1 cellular context compared by ENCODE assay signal in the genomic region with DNA sequence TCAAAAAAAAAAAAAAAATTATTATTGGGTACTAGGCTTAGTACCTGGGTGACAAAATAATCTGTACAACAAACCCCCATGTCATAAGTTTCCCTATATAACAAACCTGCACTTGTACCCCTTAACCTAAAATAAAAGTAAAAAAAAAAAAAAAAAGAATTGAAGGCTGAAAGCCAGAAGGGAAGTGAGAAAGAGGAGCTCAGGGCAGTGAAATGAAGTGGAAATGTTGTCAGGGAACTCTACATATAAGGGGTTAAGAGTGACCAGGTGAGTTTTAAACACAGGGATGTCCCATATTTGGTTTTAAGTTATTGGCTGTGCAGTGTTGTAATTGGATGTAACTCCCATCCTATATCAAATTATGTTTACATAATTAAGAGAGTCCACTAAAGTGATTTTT.
TF ChIP-seq lines count a peak whose summit lies in the region.

No MANE protein-coding gene starts in this region.

TF ChIP-seq in HCT116, 20 proteins besides CTCF, POLR2A, EP300 and RAD21 (continued from another document):
- TF ChIP-seq EZH2 (IDR thresholded peaks at IDR 0.05), result no peak
- no peak for TF ChIP-seq ZNF274 (IDR thresholded peaks at IDR 0.05; ENCODE audit: low read depth, low read length)
- TF ChIP-seq, protein P1, sequence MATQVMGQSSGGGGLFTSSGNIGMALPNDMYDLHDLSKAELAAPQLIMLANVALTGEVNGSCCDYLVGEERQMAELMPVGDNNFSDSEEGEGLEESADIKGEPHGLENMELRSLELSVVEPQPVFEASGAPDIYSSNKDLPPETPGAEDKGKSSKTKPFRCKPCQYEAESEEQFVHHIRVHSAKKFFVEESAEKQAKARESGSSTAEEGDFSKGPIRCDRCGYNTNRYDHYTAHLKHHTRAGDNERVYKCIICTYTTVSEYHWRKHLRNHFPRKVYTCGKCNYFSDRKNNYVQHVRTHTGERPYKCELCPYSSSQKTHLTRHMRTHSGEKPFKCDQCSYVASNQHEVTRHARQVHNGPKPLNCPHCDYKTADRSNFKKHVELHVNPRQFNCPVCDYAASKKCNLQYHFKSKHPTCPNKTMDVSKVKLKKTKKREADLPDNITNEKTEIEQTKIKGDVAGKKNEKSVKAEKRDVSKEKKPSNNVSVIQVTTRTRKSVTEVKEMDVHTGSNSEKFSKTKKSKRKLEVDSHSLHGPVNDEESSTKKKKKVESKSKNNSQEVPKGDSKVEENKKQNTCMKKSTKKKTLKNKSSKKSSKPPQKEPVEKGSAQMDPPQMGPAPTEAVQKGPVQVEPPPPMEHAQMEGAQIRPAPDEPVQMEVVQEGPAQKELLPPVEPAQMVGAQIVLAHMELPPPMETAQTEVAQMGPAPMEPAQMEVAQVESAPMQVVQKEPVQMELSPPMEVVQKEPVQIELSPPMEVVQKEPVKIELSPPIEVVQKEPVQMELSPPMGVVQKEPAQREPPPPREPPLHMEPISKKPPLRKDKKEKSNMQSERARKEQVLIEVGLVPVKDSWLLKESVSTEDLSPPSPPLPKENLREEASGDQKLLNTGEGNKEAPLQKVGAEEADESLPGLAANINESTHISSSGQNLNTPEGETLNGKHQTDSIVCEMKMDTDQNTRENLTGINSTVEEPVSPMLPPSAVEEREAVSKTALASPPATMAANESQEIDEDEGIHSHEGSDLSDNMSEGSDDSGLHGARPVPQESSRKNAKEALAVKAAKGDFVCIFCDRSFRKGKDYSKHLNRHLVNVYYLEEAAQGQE (IDR thresholded peaks at IDR 0.05; ENCODE audit: low read depth), result no peak
- TF ChIP-seq TCF7L2 (IDR thresholded peaks at IDR 0.05; ENCODE audit: borderline replicate concordance, extremely low read depth, insufficient read depth, insufficient read length), result no peak
- TF ChIP-seq SIN3A (IDR thresholded peaks at IDR 0.05; ENCODE audit: low read depth), result no peak
- no peak for TF ChIP-seq SP1 (IDR thresholded peaks at IDR 0.05; ENCODE audit: low read depth)
- TF ChIP-seq, protein P2, sequence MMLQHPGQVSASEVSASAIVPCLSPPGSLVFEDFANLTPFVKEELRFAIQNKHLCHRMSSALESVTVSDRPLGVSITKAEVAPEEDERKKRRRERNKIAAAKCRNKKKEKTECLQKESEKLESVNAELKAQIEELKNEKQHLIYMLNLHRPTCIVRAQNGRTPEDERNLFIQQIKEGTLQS (IDR thresholded peaks at IDR 0.05), result no peak
